17 cellular contexts compared by ENCODE assay signal in the genomic region with DNA sequence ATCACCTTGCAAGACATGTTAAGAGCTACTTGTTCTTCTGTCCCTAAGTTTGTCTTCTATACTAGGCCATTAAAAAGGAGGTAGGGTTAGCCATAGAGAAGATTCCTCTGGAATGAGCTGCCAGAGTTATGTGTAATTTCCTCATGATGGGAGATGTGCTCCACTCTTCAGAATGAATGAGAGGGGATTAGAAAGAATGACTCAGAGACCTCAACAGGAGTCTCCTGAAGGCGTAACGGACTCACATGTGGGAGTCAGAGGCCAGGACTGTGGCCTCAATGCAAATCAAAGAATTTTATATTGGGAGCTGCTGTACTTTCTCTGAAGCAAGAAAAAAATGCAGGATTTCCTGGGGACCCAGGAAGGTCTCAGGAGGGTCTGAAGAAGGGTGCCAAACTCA.
A peak's percentile ranks its signal among the peaks of the same experiment; 100 is the strongest.
DNase-seq lines count a peak whose midpoint lies in the region; ATAC-seq and TF ChIP-seq lines count a peak whose summit lies in the region.
"Had no signal": no experiment of that assay in that cellular context is flagged by ENCODE, and none has a peak within 500 bp of the region (broad histone marks: within the 10 kb centered on the region; RNA-seq: fewer than 3 reads in every experiment).

No MANE protein-coding gene starts in this region.

- intact Hi-C loops in IMR-90 (cut with micrococcal nuclease), result no loop called here

- H2AK5ac ChIP-seq in IMR-90 (ENCODE audit: low read depth, low read length) (no peak overlapping the region), mesenchymal stem cell (ENCODE audit: low read length, severe bottlenecking) (no peak overlapping the region)

- CTCF ChIA-PET in IMR-90 (lab: Yijun Ruan, JAX), result interaction anchor here (0.5 kb wide), 1 partner anchor 12 kb away, joined by 3 read pairs; no protein-coding TSS in a partner anchor

- no TSS peak for BruUV-seq in IMR-90 (replicated peaks; lab: Mats Ljungman, UMichigan)

- H4K91ac ChIP-seq in IMR-90 (ENCODE audit: insufficient read depth, low read depth, low read length) (no peak overlapping the region), mesenchymal stem cell (ENCODE audit: low read length) (no peak overlapping the region)

- H3K14ac ChIP-seq in IMR-90 (replicated peaks; ENCODE audit: low read depth, low read length) (no peak overlapping the region), mesenchymal stem cell (ENCODE audit: low read length in 2 of 2) (no peak overlapping the region)

- H3K27ac ChIP-seq in IMR-90 (ENCODE audit: insufficient read depth, low read length) (no peak overlapping the region), mesenchymal stem cell (ENCODE audit: low read length, poor library complexity, severe bottlenecking) (no peak overlapping the region)
- H3K27ac ChIP-seq: coronary artery had no signal

- no peaks in the 10 kb centered on the region for H3K9me1 ChIP-seq in IMR-90 (ENCODE audit: insufficient read depth, low read length)

- no peaks in the 10 kb centered on the region for H3K36me3 Mint-ChIP-seq in immature natural killer cell
- H3K36me3 Mint-ChIP-seq: IgD-negative memory B cell; naive thymus-derived CD4-positive, alpha-beta T cell had no signal

- H3K27me3 ChIP-seq in IMR-90 (ENCODE audit: control insufficient read depth, insufficient read depth, low read length) (no peaks in the 10 kb centered on the region), mesenchymal stem cell (ENCODE audit: control insufficient read depth in 1 of 2, insufficient read depth in 1 of 2, low read length in 2 of 2) (no peaks in the 10 kb centered on the region)

- H3K4me3 ChIP-seq in AG10803 (ENCODE audit: low read length), result no peak overlapping the region
- no peak overlapping the region for H3K4me3 ChIP-seq in IMR-90 (ENCODE audit: insufficient read depth, low read depth, low read length)
- no peak overlapping the region for H3K4me3 ChIP-seq in astrocyte of the cerebellum (ENCODE audit: low read depth, low read length)
- no peak overlapping the region for H3K4me3 ChIP-seq in mesenchymal stem cell (ENCODE audit: insufficient read depth in 1 of 2, low read depth in 1 of 2, low read length in 2 of 2)
- H3K4me3 ChIP-seq: coronary artery, GM23338 had no signal

- no peak overlapping the region for H2AK9ac ChIP-seq in IMR-90 (replicated peaks; ENCODE audit: low read depth, low read length, poor library complexity)

- no peak for ATAC-seq in IMR-90 (ENCODE audit: low read depth)
- ATAC-seq in GM19328 (IDR thresholded peaks at IDR 0.05; ENCODE audit: unreplicated experiment), result no peak
- ATAC-seq: GM23338; left colon; naive thymus-derived CD4-positive, alpha-beta T cell had no signal

- no peaks in the 10 kb centered on the region for H4K20me1 ChIP-seq in IMR-90 (ENCODE audit: insufficient read depth, low read length)

- TF ChIP-seq POLR2A in IMR-90 (IDR thresholded peaks at IDR 0.05; ENCODE audit: low read depth, low read length), result no peak

- H3K4me3 Mint-ChIP-seq in immature natural killer cell, result no peak overlapping the region
- H3K4me3 Mint-ChIP-seq: GM23338; IgD-negative memory B cell; naive thymus-derived CD4-positive, alpha-beta T cell had no signal

- H3K9me3 Mint-ChIP-seq in immature natural killer cell, result no peaks in the 10 kb centered on the region
- H3K9me3 Mint-ChIP-seq: GM23338; naive thymus-derived CD4-positive, alpha-beta T cell had no signal

- H3K23ac ChIP-seq in IMR-90 (ENCODE audit: low read depth, low read length) (no peak overlapping the region), mesenchymal stem cell (ENCODE audit: low read length in 2 of 2) (no peak overlapping the region)

- H3K9ac ChIP-seq in IMR-90 (ENCODE audit: low read depth, low read length), result no peak overlapping the region
- no peak overlapping the region for H3K9ac ChIP-seq in mesenchymal stem cell (ENCODE audit: low read length)

- no peaks in the 10 kb centered on the region for H3K4me1 ChIP-seq in IMR-90 (ENCODE audit: control insufficient read depth, insufficient read depth, low read length)
- no peaks in the 10 kb centered on the region for H3K4me1 ChIP-seq in mesenchymal stem cell (ENCODE audit: control insufficient read depth, insufficient read depth, low read depth, low read length)

- no peak overlapping the region for H3K56ac ChIP-seq in IMR-90 (ENCODE audit: extremely low read depth, insufficient read depth, low read length)

- H2AFZ ChIP-seq in IMR-90 (replicated peaks; ENCODE audit: low read length, poor library complexity) (no peak overlapping the region), mesenchymal stem cell (ENCODE audit: low read depth, low read length) (no peak overlapping the region)
- H2AFZ ChIP-seq: GM23338 had no signal

- no peak overlapping the region for H2BK20ac ChIP-seq in IMR-90 (ENCODE audit: low read depth, low read length)

- POLR2A ChIA-PET in IMR-90 (lab: Charles Lee; ENCODE audit: unreplicated experiment), result no interaction called here

- H3K9me3 ChIP-seq in IMR-90 (ENCODE audit: control insufficient read depth, insufficient read depth, low read length) (no peaks in the 10 kb centered on the region), mesenchymal stem cell (ENCODE audit: control insufficient read depth, low read length) (peaks cover 2% of the 10 kb centered on the region)

- H2BK15ac ChIP-seq in IMR-90 (ENCODE audit: low read depth, low read length) (no peak overlapping the region), mesenchymal stem cell (ENCODE audit: low read depth, poor library complexity, severe bottlenecking) (no peak overlapping the region)

- WGBS in IMR-90 (ENCODE audit: extremely low coverage in 2 of 2, insufficient read length in 1 of 2), 2 experiments, result 36% methylated on average over 2 of the region's 2 CpGs; no CpG with 5 or more reads in 1 of the 2 experiments
- WGBS in mesenchymal stem cell, result 4% methylated on average over 2 of the region's 2 CpGs

- no peak overlapping the region for H4K5ac ChIP-seq in IMR-90 (ENCODE audit: low read depth, low read length)

- in situ Hi-C loops in IMR-90 (cut with MboI; ENCODE audit: low sequenced_read_pairs), result no loop called here
- in situ Hi-C loops in astrocyte of the cerebellum (cut with HindIII; ENCODE audit: low sequenced_read_pairs), result no loop called here

- no peak overlapping the region for H3K27ac Mint-ChIP-seq in immature natural killer cell
- H3K27ac Mint-ChIP-seq: GM23338; IgD-negative memory B cell; naive thymus-derived CD4-positive, alpha-beta T cell had no signal

- no peak overlapping the region for H2BK5ac ChIP-seq in IMR-90 (ENCODE audit: low read depth, low read length, poor library complexity, severe bottlenecking)
- no peak overlapping the region for H2BK5ac ChIP-seq in mesenchymal stem cell (ENCODE audit: low read depth, low read length, poor library complexity, severe bottlenecking)

- peaks cover 0 to 5% (median 4%) of the 10 kb centered on the region in 3 donors for H3K27me3 Mint-ChIP-seq in immature natural killer cell (ENCODE audit: low read depth in 3 of 3)
- H3K27me3 Mint-ChIP-seq: IgD-negative memory B cell had no signal

- no peaks in the 10 kb centered on the region for H3K79me1 ChIP-seq in IMR-90 (ENCODE audit: low read depth in 1 of 2, low read length in 2 of 2)
- H3K79me1 ChIP-seq in mesenchymal stem cell (replicated peaks; ENCODE audit: low read length, poor library complexity, severe bottlenecking), result no peaks in the 10 kb centered on the region

- H3K18ac ChIP-seq in IMR-90 (ENCODE audit: low read depth, low read length), result no peak overlapping the region
- no peak overlapping the region for H3K18ac ChIP-seq in mesenchymal stem cell (ENCODE audit: low read depth in 1 of 2, low read length in 2 of 2)

- no peak for TF ChIP-seq RAD21 in IMR-90 (IDR thresholded peaks at IDR 0.05; ENCODE audit: low read length)

- peaks cover 7 to 11% of the 10 kb centered on the region in 2 donors for H3K4me1 Mint-ChIP-seq in immature natural killer cell
- H3K4me1 Mint-ChIP-seq: GM23338; IgD-negative memory B cell; naive thymus-derived CD4-positive, alpha-beta T cell had no signal

- H2BK12ac ChIP-seq in mesenchymal stem cell (ENCODE audit: low read length in 2 of 2), result no peak overlapping the region

- H3K4me2 ChIP-seq in IMR-90 (ENCODE audit: low read depth, low read length), result no peak overlapping the region
- no peak overlapping the region for H3K4me2 ChIP-seq in mesenchymal stem cell (ENCODE audit: low read length, poor library complexity, severe bottlenecking)
- H3K4me2 ChIP-seq: GM23338 had no signal

- dilution Hi-C loops in IMR-90 (cut with HindIII; ENCODE audit: low sequenced_read_pairs, unreplicated experiment), result no loop called here

- DNase-seq in AG10803 (ENCODE audit: low read depth) (peak; percentile 15), IMR-90 (peak; percentile 71), astrocyte of the cerebellum (ENCODE audit: low read depth) (peak; percentile 34), mesenchymal stem cell (peak; percentile 85), immature natural killer cell (no peak), COLO668 (lab: John Stamatoyannopoulos, UW; ENCODE audit: unreplicated experiment) (no peak), AML-193 (lab: John Stamatoyannopoulos, UW) (no peak)
- DNase-seq: activated CD4-positive, alpha-beta T cell treated with anti-CD3 and anti-CD28 coated beads, Interleukin-2, amount 50 U/mL, for 48 hours; amygdala; left colon; naive thymus-derived CD4-positive, alpha-beta T cell; NCI-H1417 treated with DMSO at 0.1 percent for 48 hours; NCI-H446 treated with DMSO at 0.1 percent for 48 hours had no signal

- H4K8ac ChIP-seq in IMR-90 (ENCODE audit: low read depth in 2 of 2, low read length in 2 of 2) (no peak overlapping the region), mesenchymal stem cell (ENCODE audit: low read length) (no peak overlapping the region)

- TF ChIP-seq CTCF in AG10803 (conservative IDR thresholded peaks at IDR 0.05; ENCODE audit: low read length) (no peak), IMR-90 (conservative IDR thresholded peaks at IDR 0.05; ENCODE audit: low read depth, low read length) (no peak), astrocyte of the cerebellum (IDR thresholded peaks at IDR 0.05; ENCODE audit: low read depth, low read length, missing control alignments) (no peak)

- H3K4ac ChIP-seq in IMR-90 (ENCODE audit: low read depth, low read length), result no peak overlapping the region
- no peak overlapping the region for H3K4ac ChIP-seq in mesenchymal stem cell (ENCODE audit: low read depth in 1 of 2, low read length in 2 of 2)

- no peaks in the 10 kb centered on the region for H3K36me3 ChIP-seq in IMR-90 (ENCODE audit: control insufficient read depth, insufficient read depth, low read length)
- no peaks in the 10 kb centered on the region for H3K36me3 ChIP-seq in mesenchymal stem cell (ENCODE audit: control insufficient read depth in 1 of 2, insufficient read depth in 2 of 2, low read depth in 1 of 2, low read length in 2 of 2)

- H2BK120ac ChIP-seq in IMR-90 (ENCODE audit: low read depth, low read length), result no peak overlapping the region
- no peak overlapping the region for H2BK120ac ChIP-seq in mesenchymal stem cell (ENCODE audit: low read depth, low read length)

TF ChIP-seq in IMR-90, 13 proteins besides CTCF, POLR2A, EP300 and RAD21 (continues in another document):
- TF ChIP-seq, protein P1, sequence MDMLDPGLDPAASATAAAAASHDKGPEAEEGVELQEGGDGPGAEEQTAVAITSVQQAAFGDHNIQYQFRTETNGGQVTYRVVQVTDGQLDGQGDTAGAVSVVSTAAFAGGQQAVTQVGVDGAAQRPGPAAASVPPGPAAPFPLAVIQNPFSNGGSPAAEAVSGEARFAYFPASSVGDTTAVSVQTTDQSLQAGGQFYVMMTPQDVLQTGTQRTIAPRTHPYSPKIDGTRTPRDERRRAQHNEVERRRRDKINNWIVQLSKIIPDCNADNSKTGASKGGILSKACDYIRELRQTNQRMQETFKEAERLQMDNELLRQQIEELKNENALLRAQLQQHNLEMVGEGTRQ (IDR thresholded peaks at IDR 0.05; ENCODE audit: low read depth, low read length), result no peak

Comparison
In these comparisons a context has a peak if more than half of its experiments do, and no peak if none do; other contexts are left out.
1. DNase-seq: peak in AG10803 (single experiment), IMR-90 (single experiment), astrocyte of the cerebellum (single experiment) and mesenchymal stem cell (single experiment); none in immature natural killer cell (0 of 3), COLO668 (single experiment) and AML-193 (0 of 2).